23 cellular contexts compared by ENCODE assay signal in the genomic region with DNA sequence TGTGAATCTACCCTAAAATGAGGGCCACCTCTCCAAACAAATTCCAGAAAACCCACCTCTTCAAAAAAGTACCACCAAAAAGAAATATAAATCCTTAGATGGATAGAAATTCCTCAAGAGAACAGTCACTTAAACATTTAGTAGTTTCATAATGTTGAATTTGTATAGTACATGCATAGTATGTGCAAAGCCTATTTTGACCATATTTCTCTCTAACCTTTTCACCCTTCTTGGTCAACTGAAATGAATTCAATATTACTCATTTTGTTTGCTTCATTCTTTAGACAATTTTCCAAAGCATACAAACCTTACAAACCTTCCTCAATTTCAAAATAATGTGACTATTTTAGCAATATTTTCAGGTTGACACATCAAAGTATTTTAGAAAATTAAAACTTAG. TPM values are rescaled to one million over a fixed set of nuclear protein-coding genes. Genes with fewer than 3 reads are reported as not detected.
DNase-seq lines count a peak whose midpoint lies in the region; ATAC-seq, FAIRE-seq and TF ChIP-seq lines count a peak whose summit lies in the region.
"Had no signal": no experiment of that assay in that cellular context is flagged by ENCODE, and none has a peak within 500 bp of the region (broad histone marks: within the 10 kb centered on the region; RNA-seq: fewer than 3 reads in every experiment).

No MANE protein-coding gene starts in this region.

- no peaks in the 10 kb centered on the region for H3F3A ChIP-seq in PC-3 (ENCODE audit: low read length, unreplicated experiment)

- no peak overlapping the region for H3K4me2 ChIP-seq in PC-3 (ENCODE audit: low read length)
- H3K4me2 ChIP-seq: BLaER1 treated with 17β-estradiol and CSF1 and Interleukin-3, amounts not matched to agents 10 nM and 100 nM had no signal

- ATAC-seq in PC-3 = no peak
- ATAC-seq in HG02840 (IDR thresholded peaks at IDR 0.05; ENCODE audit: low FRiP score, unreplicated experiment) = no peak
- ATAC-seq in HG03108 (IDR thresholded peaks at IDR 0.05; ENCODE audit: unreplicated experiment) = no peak
- ATAC-seq: CD8-positive, alpha-beta T cell had no signal

- H3K79me2 ChIP-seq in PC-3 (ENCODE audit: low read length) = no peaks in the 10 kb centered on the region

- no peak overlapping the region for H3K9ac ChIP-seq in PC-3 (ENCODE audit: low read length)
- H3K9ac ChIP-seq: BLaER1 treated with 17β-estradiol and CSF1 and Interleukin-3, amounts not matched to agents 10 nM and 100 nM had no signal

- POLR2A ChIA-PET in PC-3 (lab: Charles Lee; ENCODE audit: unreplicated experiment) = no interaction called here

- intact Hi-C loops in PC-3 (cut with micrococcal nuclease) = no loop called here

- no TSS peak for BruUV-seq in PC-3 (replicated peaks; lab: Mats Ljungman, UMichigan)

- no peak overlapping the region for H2AFZ ChIP-seq in PC-3 (ENCODE audit: low read length)

- H3K4me3 ChIP-seq in PC-3 (ENCODE audit: low read length) = no peak overlapping the region
- H3K4me3 ChIP-seq in choroid plexus epithelial cell (ENCODE audit: low read depth, low read length) = no peak overlapping the region
- H3K4me3 ChIP-seq in fibroblast of villous mesenchyme (ENCODE audit: low read depth, low read length) = no peak overlapping the region
- H3K4me3 ChIP-seq: BLaER1 treated with 17β-estradiol and CSF1 and Interleukin-3, amounts not matched to agents 10 nM and 100 nM had no signal

- peaks cover 5% of the 10 kb centered on the region; the same call in 1 of the 2 replicates for H3K4me1 ChIP-seq in PC-3 (ENCODE audit: insufficient read depth, low read length)
- H3K4me1 ChIP-seq: BLaER1 treated with 17β-estradiol and CSF1 and Interleukin-3, amounts not matched to agents 10 nM and 100 nM had no signal

- H3K27ac ChIP-seq in PC-3 (ENCODE audit: low read length) = no peak overlapping the region
- H3K27ac ChIP-seq: BLaER1 treated with 17β-estradiol and CSF1 and Interleukin-3, amounts not matched to agents 10 nM and 100 nM had no signal

- no peaks in the 10 kb centered on the region for H4K20me1 ChIP-seq in PC-3 (ENCODE audit: low read length)
- H4K20me1 ChIP-seq: BLaER1 treated with 17β-estradiol and CSF1 and Interleukin-3, amounts not matched to agents 10 nM and 100 nM had no signal

- H3K9me2 ChIP-seq in PC-3 (replicated peaks; ENCODE audit: low read length) = no peaks in the 10 kb centered on the region

- no peaks in the 10 kb centered on the region for H3K36me3 ChIP-seq in PC-3 (ENCODE audit: low read depth, low read length)
- H3K36me3 ChIP-seq: BLaER1 treated with 17β-estradiol and CSF1 and Interleukin-3, amounts not matched to agents 10 nM and 100 nM had no signal

- H3K9me3 ChIP-seq in PC-3 (ENCODE audit: low read length) = no peaks in the 10 kb centered on the region

- FAIRE-seq in GM18507 (lab: Jason Lieb, UNC) = peak; percentile 31
- FAIRE-seq: G401.6, GM12891, H1 had no signal

- TF ChIP-seq CTCF in PC-3 (conservative IDR thresholded peaks at IDR 0.05; ENCODE audit: low read depth, low read length) (no peak), choroid plexus epithelial cell (conservative IDR thresholded peaks at IDR 0.05; ENCODE audit: low read depth, low read length) (no peak), fibroblast of villous mesenchyme (IDR thresholded peaks at IDR 0.05; ENCODE audit: insufficient read depth, low read depth, low read length) (no peak)

- DNase-seq in GM18507 (ENCODE audit: extremely low spot score, insufficient read length, low read depth) (no peak), PC-3 (peak; percentile 41), choroid plexus epithelial cell (ENCODE audit: low read depth) (peak; percentile 48), fibroblast of villous mesenchyme (ENCODE audit: low read depth) (peak; percentile 6), Ammon's horn (ENCODE audit: low spot score) (no peak), medulla oblongata (ENCODE audit: extremely low spot score) (no peak)
- DNase-seq: 8988T; Calu3; CD8-positive, alpha-beta T cell; DMS 273 treated with DMSO at 0.1 percent for 48 hours; DMS53; DND-41; H9; KG1 had no signal

- no peaks in the 10 kb centered on the region for H3K27me3 ChIP-seq in PC-3 (ENCODE audit: low read length)
- H3K27me3 ChIP-seq: BLaER1 treated with 17β-estradiol and CSF1 and Interleukin-3, amounts not matched to agents 10 nM and 100 nM had no signal

- CTCF ChIA-PET in PC-3 (lab: Charles Lee) = no interaction called here

RNA-seq across cellular contexts. Expression of gene RHOXF1, which starts 4.1 kb away (rescaled TPM):
- total RNA-seq in PC-3 (2014; rRNA removed) = not detected in 2 replicates
- not detected in 2 replicates for total RNA-seq in fibroblast of villous mesenchyme
- total RNA-seq: A673; B cell; Calu3; CD8-positive, alpha-beta T cell; H1; H9; HT-29 had no signal

RNA-seq across cellular contexts. Expression of gene RHOXF2B, which starts 34.1 kb away (rescaled TPM):
- total RNA-seq in PC-3 (2014; rRNA removed) (not detected in 2 replicates), fibroblast of villous mesenchyme (not detected in 2 replicates)
- total RNA-seq: A673; B cell; Calu3; CD8-positive, alpha-beta T cell; H1; H9; HT-29 had no signal

RNA-seq across cellular contexts. Expression of gene RHOXF2, which starts 46.8 kb away (rescaled TPM):
- not detected in 2 replicates for total RNA-seq in PC-3 (2014; rRNA removed)
- total RNA-seq in fibroblast of villous mesenchyme = 0.32 TPM in 1 of 2 replicates, not detected in the other
- total RNA-seq: A673; B cell; Calu3; CD8-positive, alpha-beta T cell; H1; H9; HT-29 had no signal

Comparison
In these comparisons a context has a peak if more than half of its experiments do, and no peak if none do; other contexts are left out.
1. DNase-seq: peak in PC-3 (single experiment), choroid plexus epithelial cell (single experiment) and fibroblast of villous mesenchyme (single experiment); none in GM18507 (single experiment), Ammon's horn (single experiment) and medulla oblongata (single experiment).